ENCODE assay signal across 25 cellular contexts in the genomic region with DNA sequence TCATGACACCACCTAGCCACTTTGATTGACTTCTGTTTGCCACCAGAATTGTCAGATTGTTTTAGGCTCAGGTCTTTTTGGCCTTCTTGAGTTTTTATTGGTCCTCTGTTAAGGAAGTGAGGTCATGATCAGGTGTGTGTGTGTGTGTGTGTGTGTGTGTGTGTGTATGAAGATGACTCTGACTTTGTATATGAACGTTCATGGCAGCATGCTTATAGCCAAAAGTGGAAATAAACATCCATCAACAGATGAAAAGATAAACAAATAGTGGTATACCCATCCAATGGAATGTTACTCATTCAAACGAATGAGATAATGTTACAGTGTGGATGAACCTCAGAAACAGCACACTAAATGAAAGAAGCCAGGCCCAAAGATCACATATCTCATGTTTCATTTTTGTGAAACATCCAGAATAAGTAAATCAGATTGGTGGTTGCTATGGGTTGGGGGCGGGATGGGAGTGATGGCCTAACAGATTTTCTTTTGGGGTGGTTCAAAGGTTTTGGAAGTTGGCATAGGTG.
"Had no signal": no experiment of that assay in that cellular context is flagged by ENCODE, and none has a peak within 500 bp of the region (broad histone marks: within the 10 kb centered on the region; RNA-seq: fewer than 3 reads in every experiment).

No MANE protein-coding gene starts in this region.

- H3K4me2 ChIP-seq: hepatocyte, smooth muscle cell had no signal

- H3K4me1 ChIP-seq: esophagus squamous epithelium, foreskin keratinocyte, gastroesophageal sphincter, heart left ventricle, prostate gland, right atrium auricular region, stomach, thyroid gland had no signal

- H3K27ac ChIP-seq: esophagus squamous epithelium, foreskin keratinocyte, gastroesophageal sphincter, heart left ventricle, hepatocyte, prostate gland, right atrium auricular region, stomach, thyroid gland had no signal

- ATAC-seq: effector memory CD8-positive, alpha-beta T cell; foreskin keratinocyte; gastroesophageal sphincter; heart left ventricle; left lobe of liver; naive thymus-derived CD8-positive, alpha-beta T cell; sciatic nerve had no signal

- H3K36me3 ChIP-seq: esophagus squamous epithelium, gastroesophageal sphincter, heart left ventricle, prostate gland, right atrium auricular region, stomach, thyroid gland had no signal

- DNase-seq: cortex of kidney; effector memory CD8-positive, alpha-beta T cell; erythroblast; esophagus squamous epithelium; foreskin keratinocyte; heart left ventricle; kidney; naive thymus-derived CD8-positive, alpha-beta T cell; nephron progenitor cell; nucleus accumbens; stimulated activated CD4-positive, alpha-beta T cell treated with anti-CD3 and anti-CD28 coated beads, Interleukin-12 subunit alpha, Interleukin-12 subunit beta, amount 100 ng/mL, for 4 hours; stimulated activated CD4-positive, alpha-beta T cell treated with anti-CD3 and anti-CD28 coated beads, Interleukin-1b, Interleukin-23, amount 100 ng/mL, for 48 hours; stimulated activated CD4-positive, alpha-beta T cell treated with anti-CD3 and anti-CD28 coated beads, Interleukin-4, amount 100 ng/mL, for 1 hour; stimulated activated CD8-positive, alpha-beta memory T cell treated with anti-CD3 and anti-CD28 coated beads, Interleukin-4, amount 100 ng/mL, for 48 hours; stimulated activated naive CD4-positive, alpha-beta T cell; stomach; thyroid gland; trophoblast cell had no signal

- H3K27me3 ChIP-seq: esophagus squamous epithelium, gastroesophageal sphincter, heart left ventricle, hepatocyte, right atrium auricular region, stomach, thyroid gland had no signal

- H3K4me3 ChIP-seq: esophagus squamous epithelium, gastroesophageal sphincter, heart left ventricle, hepatocyte, prostate gland, right atrium auricular region, smooth muscle cell, stomach, thyroid gland had no signal

- H3K9me3 ChIP-seq: esophagus squamous epithelium, gastroesophageal sphincter, heart left ventricle, prostate gland, right atrium auricular region, stomach, thyroid gland had no signal

- H2AFZ ChIP-seq: hepatocyte had no signal
